Comparison of ENCODE assay signal across 30 cellular contexts in the genomic region with DNA sequence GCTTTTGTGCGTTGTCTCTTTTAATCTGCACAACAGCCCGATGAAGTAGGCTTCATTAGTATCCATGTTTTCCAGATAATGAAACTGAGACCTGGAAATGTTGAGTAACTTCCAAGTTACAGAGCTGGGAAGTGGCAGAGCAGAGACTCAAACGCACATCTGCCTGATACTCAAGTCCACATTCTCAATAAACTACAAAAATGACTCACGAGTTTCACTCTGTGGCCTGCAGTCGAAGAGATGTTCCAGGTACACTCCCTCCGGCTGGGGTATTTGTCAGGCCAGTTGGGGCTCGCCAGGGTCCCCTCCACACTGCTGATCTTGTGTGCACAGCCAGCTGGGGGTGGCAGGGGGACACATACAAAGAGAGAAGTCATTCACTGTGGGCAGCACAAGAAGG. TPM values are rescaled to one million over a fixed set of nuclear protein-coding genes. Genes with fewer than 3 reads are reported as not detected.
DNase-seq lines count a peak whose midpoint lies in the region; ATAC-seq and TF ChIP-seq lines count a peak whose summit lies in the region.
"Had no signal": no experiment of that assay in that cellular context is flagged by ENCODE, and none has a peak within 500 bp of the region (broad histone marks: within the 10 kb centered on the region; RNA-seq: fewer than 3 reads in every experiment).

No MANE protein-coding gene starts in this region.

- TF ChIP-seq CTCF in OCI-LY3 (IDR thresholded peaks at IDR 0.05; ENCODE audit: low read depth, low read length) = no peak

- H3K9ac ChIP-seq in OCI-LY3 (ENCODE audit: low read length) = no peak overlapping the region
- H3K9ac ChIP-seq: BLaER1 treated with 17β-estradiol and CSF1 and Interleukin-3, amounts not matched to agents 10 nM and 100 nM had no signal

- H3K36me3 ChIP-seq in OCI-LY3 (replicated peaks; ENCODE audit: low read depth, low read length) = no peaks in the 10 kb centered on the region
- H3K36me3 ChIP-seq: BLaER1 treated with 17β-estradiol and CSF1 and Interleukin-3, amounts not matched to agents 10 nM and 100 nM; left ventricle myocardium inferior; vagina had no signal

- DNase-seq in cardiac septum (ENCODE audit: low spot score) (peak; percentile 15), right cardiac atrium (no peak), substantia nigra (lab: John Stamatoyannopoulos, UW) (no peak), DMS53 treated with DMSO at 0.1 percent for 48 hours (lab: John Stamatoyannopoulos, UW; ENCODE audit: unreplicated experiment) (no peak)
- DNase-seq in activated naive CD4-positive, alpha-beta T cell treated with Interleukin-2 at 50 U/mL for 16 hours = no peak
- DNase-seq: activated CD4-positive, alpha-beta T cell treated with anti-CD3 and anti-CD28 coated beads, Interleukin-2, amount 10 ng/mL, durations not matched to agents 7 days and 5 days; activated naive CD4-positive, alpha-beta T cell treated with anti-CD3 and anti-CD28 coated beads, Interleukin-2, amount 10 ng/mL, durations not matched to agents 7 days and 5 days; activated T-cell treated with anti-CD3 and anti-CD28 coated beads for 4 hours; effector memory CD8-positive, alpha-beta T cell; head of caudate nucleus; left ventricle myocardium inferior; mucosa of descending colon; NCI-H1417 treated with DMSO at 0.1 percent for 48 hours; NCI-H2171; NCI-H69; SIG-M5; stimulated activated CD4-positive, alpha-beta T cell treated with anti-CD3 and anti-CD28 coated beads, Interleukin-4, amount 100 ng/mL, for 24 hours had no signal

- 76% methylated on average over 7 of the region's 7 CpGs for WGBS in right cardiac atrium

- no peaks in the 10 kb centered on the region for H3K79me2 ChIP-seq in OCI-LY3 (ENCODE audit: low read length)

- H2AFZ ChIP-seq in OCI-LY3 (ENCODE audit: low read depth, low read length) = no peak overlapping the region

- no peak overlapping the region for H3K4me3 ChIP-seq in right cardiac atrium (ENCODE audit: low read length)
- peak overlapping the region; percentile 20; the same call in 1 of the 2 replicates for H3K4me3 ChIP-seq in OCI-LY3 (ENCODE audit: low read length)
- H3K4me3 ChIP-seq: A549; BLaER1 treated with 17β-estradiol and CSF1 and Interleukin-3, amounts not matched to agents 10 nM and 100 nM; left ventricle myocardium inferior; mucosa of descending colon; skin epidermis; vagina had no signal

- ATAC-seq in right cardiac atrium (no peak), GM21723 (IDR thresholded peaks at IDR 0.05; ENCODE audit: unreplicated experiment) (peak; percentile 47), HG02642 (IDR thresholded peaks at IDR 0.05; ENCODE audit: poor library complexity, unreplicated experiment) (no peak)
- ATAC-seq: A549; effector memory CD8-positive, alpha-beta T cell; mucosa of descending colon had no signal

- H3K27me3 ChIP-seq in right cardiac atrium (ENCODE audit: control insufficient read depth, insufficient read depth) (no peaks in the 10 kb centered on the region), OCI-LY3 (ENCODE audit: low read depth, low read length) (peaks cover 34% of the 10 kb centered on the region)
- H3K27me3 ChIP-seq: BLaER1 treated with 17β-estradiol and CSF1 and Interleukin-3, amounts not matched to agents 10 nM and 100 nM; vagina had no signal

- H3K4me1 ChIP-seq in right cardiac atrium (ENCODE audit: control insufficient read depth, insufficient read depth, low read length) (no peaks in the 10 kb centered on the region), OCI-LY3 (ENCODE audit: low read length) (peaks cover 25% of the 10 kb centered on the region)
- H3K4me1 ChIP-seq: A549 had no signal

- intact Hi-C loops in cardiac septum (cut with DNase I) (loop anchor here (5.0 kb wide), 1 partner anchor 136 kb away; a partner anchor contains a TSS), right cardiac atrium (cut with DNase I) (no loop called here)

- H3K27ac ChIP-seq in right cardiac atrium (ENCODE audit: low read length) (no peak overlapping the region), OCI-LY3 (ENCODE audit: low read length) (no peak overlapping the region), substantia nigra (ENCODE audit: low read depth, low read length, poor library complexity, severe bottlenecking) (no peak overlapping the region)
- H3K27ac ChIP-seq: A549; BLaER1 treated with 17β-estradiol and CSF1 and Interleukin-3, amounts not matched to agents 10 nM and 100 nM; left ventricle myocardium inferior; skin epidermis; vagina had no signal

- H3K4me2 ChIP-seq in OCI-LY3 (ENCODE audit: low read length) = peak overlapping the region; percentile 90
- H3K4me2 ChIP-seq: A549 had no signal

- H3K9me3 ChIP-seq in right cardiac atrium (ENCODE audit: control insufficient read depth, low read length) = no peaks in the 10 kb centered on the region
- no peaks in the 10 kb centered on the region for H3K9me3 ChIP-seq in OCI-LY3 (ENCODE audit: insufficient read depth, low read length)
- H3K9me3 ChIP-seq: A549; BLaER1 treated with 17β-estradiol and CSF1 and Interleukin-3, amounts not matched to agents 10 nM and 100 nM; left ventricle myocardium inferior; mucosa of descending colon; vagina had no signal

- no peaks in the 10 kb centered on the region; the same call in 1 of the 2 replicates for H4K20me1 ChIP-seq in OCI-LY3 (ENCODE audit: insufficient read depth, low read length)

RNA-seq across cellular contexts. Expression of a gene that starts 17.7 kb away (rescaled TPM):
- total RNA-seq in cardiac septum (not detected), right cardiac atrium (not detected)
- polyA plus RNA-seq in right cardiac atrium = not detected
- total RNA-seq: activated CD4-positive, alpha-beta T cell treated with anti-CD3 and anti-CD28 coated beads, Interleukin-2, amount 10 ng/mL, durations not matched to agents 7 days and 5 days; astrocyte; chondrocyte; left ventricle myocardium inferior; mucosa of descending colon; neural crest cell; progenitor cell of endocrine pancreas; subcutaneous adipose tissue; T-helper 1 cell treated with Interleukin-12 subunit alpha and Interleukin-12 subunit beta and Interleukin-4 antibody, amounts not matched to agents 30 ng/mL and 1 ng/mL, for 36 hours; vagina had no signal
- polyA plus RNA-seq: A549 had no signal
